Comparison of ENCODE assay signal across 8 cellular contexts in genomic region chr2:236568922-236569592, GRCh38. TPM values are rescaled to one million over a fixed set of nuclear protein-coding genes. Genes with fewer than 3 reads are reported as not detected.
DNase-seq lines count a peak whose midpoint lies in the region; ATAC-seq and TF ChIP-seq lines count a peak whose summit lies in the region.

No MANE protein-coding gene starts in this region.

- no peaks in the 10 kb centered on the region for H3K36me3 ChIP-seq in cardiac muscle cell
- no peaks in the 10 kb centered on the region for H3K36me3 ChIP-seq in colonic mucosa
- H3K36me3 ChIP-seq in muscle layer of duodenum (ENCODE audit: control insufficient read depth in 1 of 2, insufficient read depth in 2 of 2, low read length in 2 of 2): no peaks in the 10 kb centered on the region
- no peaks in the 10 kb centered on the region for H3K36me3 ChIP-seq in urinary bladder (ENCODE audit: insufficient read depth)

- H3K27ac ChIP-seq in cardiac muscle cell: peak overlapping the region; percentile 46
- peak overlapping the region; percentile 65 for H3K27ac ChIP-seq in colonic mucosa
- H3K27ac ChIP-seq in muscle layer of duodenum (ENCODE audit: low read length): peak overlapping the region; percentile 47
- H3K27ac ChIP-seq in urinary bladder (ENCODE audit: low read depth): peak overlapping the region; percentile 64

- peak overlapping the region in 1 of 2 donors; percentile 46 for H3K9ac ChIP-seq in colonic mucosa (ENCODE audit: low read depth in 2 of 2, low read length in 2 of 2)

- H3K4me3 ChIP-seq in cardiac muscle cell: peak overlapping the region; percentile 11
- no peak overlapping the region for H3K4me3 ChIP-seq in colonic mucosa
- H3K4me3 ChIP-seq in muscle layer of duodenum (ENCODE audit: low read depth in 1 of 2, low read length in 2 of 2): peak overlapping the region; percentile 56 to 65
- peak overlapping the region; percentile 51 for H3K4me3 ChIP-seq in urinary bladder (ENCODE audit: low read depth, low read length)

- H3K4me1 ChIP-seq in cardiac muscle cell (ENCODE audit: low read depth) (peaks cover 53% of the 10 kb centered on the region), colonic mucosa (peaks cover 8% of the 10 kb centered on the region), muscle layer of duodenum (ENCODE audit: control insufficient read depth in 1 of 2, insufficient read depth in 2 of 2, low read length in 2 of 2) (peaks cover 0 to 13% of the 10 kb centered on the region in 2 donors), urinary bladder (ENCODE audit: insufficient read depth) (no peaks in the 10 kb centered on the region)

- ATAC-seq in left ventricle myocardium superior: no peak

- H3K27me3 ChIP-seq in cardiac muscle cell (peaks cover 30% of the 10 kb centered on the region), colonic mucosa (peaks cover 2% of the 10 kb centered on the region), muscle layer of duodenum (ENCODE audit: low read depth, low read length) (no peaks in the 10 kb centered on the region)

- intact Hi-C loops in left ventricle myocardium superior (cut with micrococcal nuclease): no loop called here
- intact Hi-C loops in colonic mucosa (cut with DNase I): no loop called here

- DNase-seq in cardiac muscle cell (ENCODE audit: low read depth in 1 of 2, low spot score in 1 of 2) (no peak), left ventricle myocardium superior (no peak), colonic mucosa (no peak), cerebellar cortex (ENCODE audit: low spot score) (no peak), nucleus accumbens (lab: John Stamatoyannopoulos, UW) (no peak), A172 (ENCODE audit: low spot score) (no peak)

- H3K9me3 ChIP-seq in cardiac muscle cell (ENCODE audit: low read depth): no peaks in the 10 kb centered on the region
- no peaks in the 10 kb centered on the region for H3K9me3 ChIP-seq in colonic mucosa
- H3K9me3 ChIP-seq in muscle layer of duodenum (ENCODE audit: control insufficient read depth in 1 of 2, low read length in 2 of 2): no peaks in the 10 kb centered on the region

- 13% methylated on average over 11 of the region's 11 CpGs for WGBS in urinary bladder

- TF ChIP-seq CTCF in cardiac muscle cell (IDR thresholded peaks at IDR 0.05; ENCODE audit: low read depth, low read length) (no peak), colonic mucosa (IDR thresholded peaks at IDR 0.05) (no peak)

RNA-seq across cellular contexts. Expression of gene ACKR3, which starts 0.6 kb away (rescaled TPM):
- total RNA-seq in cardiac muscle cell (2.1 and 2.5 TPM in 2 replicates), left ventricle myocardium superior (25.4 TPM), colonic mucosa (10 to 100 TPM in 1 of 2 donors, 1 to 10 TPM in 1; 3.5 to 10.1 TPM), urinary bladder (40.4 TPM)
- polyA plus RNA-seq in cardiac muscle cell (4.3 and 5.7 TPM in 2 replicates), urinary bladder (80.6 TPM)
- total RNA-seq in A172 (2014; rRNA removed; shearing (Covaris generic)): 1.3 and 1.7 TPM in 2 replicates
